16 cellular contexts compared by ENCODE assay signal in the genomic region with DNA sequence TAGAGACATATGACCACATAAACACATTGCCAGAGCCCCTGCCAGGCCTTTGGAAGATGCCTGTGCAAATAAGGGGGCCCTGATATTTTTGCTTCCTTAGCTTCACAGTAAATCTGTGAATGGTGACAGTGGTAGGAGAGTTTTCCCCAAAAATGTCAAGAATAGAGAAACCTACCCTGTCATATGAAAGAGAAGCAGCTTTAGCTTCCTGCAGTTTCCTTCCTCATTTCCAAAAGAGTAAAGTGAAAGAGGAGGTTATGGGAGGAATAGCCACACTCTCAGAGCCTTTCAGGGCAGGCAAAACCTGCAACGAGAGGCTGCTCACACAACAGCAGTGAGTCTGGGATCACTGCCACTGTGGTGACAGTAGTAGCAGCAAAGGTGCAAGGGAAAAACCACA. TPM values are rescaled to one million over a fixed set of nuclear protein-coding genes. Genes with fewer than 3 reads are reported as not detected.
DNase-seq lines count a peak whose midpoint lies in the region; ATAC-seq and TF ChIP-seq lines count a peak whose summit lies in the region.
"Had no signal": no experiment of that assay in that cellular context is flagged by ENCODE, and none has a peak within 500 bp of the region (broad histone marks: within the 10 kb centered on the region; RNA-seq: fewer than 3 reads in every experiment).

No MANE protein-coding gene starts in this region.

- no peak for TF ChIP-seq CTCF in lower leg skin (IDR thresholded peaks at IDR 0.05)

- H3K9me3 Mint-ChIP-seq in dendritic cell treated with granulocyte-macrophage colony-stimulating factor and Interleukin-4, amounts not matched to agents 40 ng/mL and 50 ng/mL, for 4 days = peaks cover 10% of the 10 kb centered on the region

- TF ChIP-seq POLR2A in lower leg skin (IDR thresholded peaks at IDR 0.05) = no peak

- H3K4me3 Mint-ChIP-seq in dendritic cell treated with granulocyte-macrophage colony-stimulating factor and Interleukin-4, amounts not matched to agents 40 ng/mL and 50 ng/mL, for 4 days = no peak overlapping the region
- H3K4me3 Mint-ChIP-seq: B cell; CD8-positive, alpha-beta T cell; GM23338 had no signal

- peak overlapping the region; percentile 45 for H3K27ac Mint-ChIP-seq in dendritic cell treated with granulocyte-macrophage colony-stimulating factor and Interleukin-4, amounts not matched to agents 40 ng/mL and 50 ng/mL, for 4 days
- H3K27ac Mint-ChIP-seq: B cell; CD8-positive, alpha-beta T cell; GM23338 had no signal

- no peak overlapping the region for H3K4me3 ChIP-seq in lower leg skin (ENCODE audit: low read depth, poor library complexity, severe bottlenecking)
- H3K4me3 ChIP-seq: GM23338 had no signal

- H3K27me3 Mint-ChIP-seq in dendritic cell treated with granulocyte-macrophage colony-stimulating factor and Interleukin-4, amounts not matched to agents 40 ng/mL and 50 ng/mL, for 4 days = no peaks in the 10 kb centered on the region
- H3K27me3 Mint-ChIP-seq: B cell had no signal

- DNase-seq in SIG-M5 treated with dmso at 0.1 percent for 504 hours (lab: John Stamatoyannopoulos, UW; ENCODE audit: unreplicated experiment) (peak; percentile 26), SIG-M5 (lab: John Stamatoyannopoulos, UW) (no peak), MV-4-11 (lab: John Stamatoyannopoulos, UW) (peak; percentile 64), lower leg skin (ENCODE audit: low spot score in 2 of 2) (no peak), putamen (ENCODE audit: low spot score) (no peak)
- DNase-seq: ACHN; CD8-positive, alpha-beta T cell; COR-L47; DMS153; DMS79 treated with DMSO at 0.1 percent for 48 hours; EL; H7 had no signal

- ATAC-seq in GM21737 (IDR thresholded peaks at IDR 0.05; ENCODE audit: unreplicated experiment) = no peak
- ATAC-seq: CD8-positive, alpha-beta T cell; GM23338 had no signal

- intact Hi-C loops in dendritic cell treated with granulocyte-macrophage colony-stimulating factor and Interleukin-4, amounts not matched to agents 40 ng/mL and 50 ng/mL, for 4 days (cut with micrococcal nuclease) = loop anchor here (1.0 kb wide), 1 partner anchor 46 kb away; the partner anchor contains the start of gene MGST1
- intact Hi-C loops in lower leg skin (cut with DNase I; ENCODE audit: low total_unique reads) = no loop called here

- H3K4me1 Mint-ChIP-seq in dendritic cell treated with granulocyte-macrophage colony-stimulating factor and Interleukin-4, amounts not matched to agents 40 ng/mL and 50 ng/mL, for 4 days (ENCODE audit: low read depth) = peaks cover 20% of the 10 kb centered on the region
- H3K4me1 Mint-ChIP-seq: B cell, GM23338 had no signal

- peaks cover 7% of the 10 kb centered on the region for H3K36me3 Mint-ChIP-seq in dendritic cell treated with granulocyte-macrophage colony-stimulating factor and Interleukin-4, amounts not matched to agents 40 ng/mL and 50 ng/mL, for 4 days (ENCODE audit: low read depth)
- H3K36me3 Mint-ChIP-seq: CD8-positive, alpha-beta T cell had no signal

- WGBS in lower leg skin, 2 donors = 63 to 67% methylated on average over 1 of the region's 1 CpG

RNA-seq across cellular contexts. Expression of gene MGST1, which starts 45.7 kb away (rescaled TPM):
- total RNA-seq in lower leg skin = 10 to 100 TPM; 47.9 to 95.1 (median 59.3) TPM
- total RNA-seq: B cell; CD8-positive, alpha-beta T cell had no signal

Comparison
In these comparisons a context has a peak if more than half of its experiments do, and no peak if none do; other contexts are left out.
1. DNase-seq: peak in SIG-M5 treated with dmso at 0.1 percent for 504 hours (single experiment) and MV-4-11 (single experiment); none in SIG-M5 (single experiment), lower leg skin (0 of 2) and putamen (single experiment).